ENCODE assay signal across 15 cellular contexts in genomic region chr15:101348643-101349496, GRCh38. TPM values are rescaled to one million over a fixed set of nuclear protein-coding genes. Genes with fewer than 3 reads are reported as not detected.
A peak's percentile ranks its signal among the peaks of the same experiment; 100 is the strongest.
DNase-seq lines count a peak whose midpoint lies in the region; ATAC-seq, FAIRE-seq and TF ChIP-seq lines count a peak whose summit lies in the region.
"Had no signal": no experiment of that assay in that cellular context is flagged by ENCODE, and none has a peak within 500 bp of the region (broad histone marks: within the 10 kb centered on the region; RNA-seq: fewer than 3 reads in every experiment).

No MANE protein-coding gene starts in this region.

- peak overlapping the region; percentile 51 for H3K4me2 ChIP-seq in keratinocyte (ENCODE audit: control insufficient read depth, extremely low read depth, insufficient read depth, low read depth, low read length)

- H3K9me1 ChIP-seq in keratinocyte (ENCODE audit: control insufficient read depth, extremely low read depth, insufficient read depth, low read length) = no peaks in the 10 kb centered on the region

- no peak for TF ChIP-seq POLR2A in body of pancreas (IDR thresholded peaks at IDR 0.05)

- ATAC-seq in body of pancreas (peak; percentile 55), sciatic nerve (peak; percentile 82), HG02798 (IDR thresholded peaks at IDR 0.05; ENCODE audit: poor library complexity, unreplicated experiment) (no peak), HG03565 (IDR thresholded peaks at IDR 0.05; ENCODE audit: unreplicated experiment) (no peak), GM19324 (IDR thresholded peaks at IDR 0.05; ENCODE audit: low FRiP score, unreplicated experiment) (no peak)
- ATAC-seq: stimulated activated effector memory CD8-positive, alpha-beta T cell treated with anti-CD3 and anti-CD28 coated beads, Interleukin-12 subunit alpha, Interleukin-12 subunit beta, amount 100 ng/mL, for 72 hours had no signal

- H3K27ac ChIP-seq in HEK293 (ENCODE audit: extremely low read depth, low read depth, low read length) = peak overlapping the region; percentile 21
- peak overlapping the region in 2 of 4 donors; percentile 22 to 48 for H3K27ac ChIP-seq in body of pancreas
- H3K27ac ChIP-seq in keratinocyte (ENCODE audit: control insufficient read depth, insufficient read depth, low read length) = no peak overlapping the region
- H3K27ac ChIP-seq: vagina had no signal

- POLR2A ChIA-PET in HEK293 (lab: Yijun Ruan, JAX) = interaction anchor here (0.7 kb wide), 1 partner anchor 68 kb away, joined by 3 read pairs; no protein-coding TSS in a partner anchor

- FAIRE-seq in keratinocyte (lab: Jason Lieb, UNC) = no peak

- H3K4me1 ChIP-seq in HEK293 (ENCODE audit: control insufficient read depth, insufficient read depth, low read length) (peaks cover 5% of the 10 kb centered on the region; the same call in 1 of the 2 replicates), body of pancreas (peaks cover 15% of the 10 kb centered on the region), keratinocyte (ENCODE audit: control insufficient read depth, extremely low read depth, insufficient read depth, low read length) (peaks cover 13% of the 10 kb centered on the region)
- H3K4me1 ChIP-seq: vagina had no signal

- dilution Hi-C loops in keratinocyte (cut with MboI; ENCODE audit: extremely low pct_ligation_motif_present, low sequenced_read_pairs) = no loop called here

- no peaks in the 10 kb centered on the region for H3K9me3 ChIP-seq in HEK293 (ENCODE audit: control insufficient read depth, insufficient read depth, low read depth, low read length)
- H3K9me3 ChIP-seq in body of pancreas = no peaks in the 10 kb centered on the region
- H3K9me3 ChIP-seq in keratinocyte (ENCODE audit: control insufficient read depth, low read depth, low read length) = no peaks in the 10 kb centered on the region
- H3K9me3 ChIP-seq: vagina had no signal

- DNase-seq in body of pancreas = peak; percentile 30 to 70 (median 52)
- no peak for DNase-seq in keratinocyte (ENCODE audit: low read depth, low spot score)
- no peak for DNase-seq in sciatic nerve (ENCODE audit: low spot score)
- DNase-seq in NAMALWA (ENCODE audit: low spot score) = no peak
- DNase-seq: activated naive CD4-positive, alpha-beta T cell treated with anti-CD3 and anti-CD28 coated beads, Interleukin-2, amount 50 U/mL, for 16 hours; midbrain; NCI-H82; SHP77; stimulated activated CD4-positive, alpha-beta T cell treated with anti-CD3 and anti-CD28 coated beads, Interleukin-4, amount 100 ng/mL, for 1 hour had no signal

- no peaks in the 10 kb centered on the region for H3K79me2 ChIP-seq in keratinocyte (ENCODE audit: control insufficient read depth, insufficient read depth, low read length)

- 61 to 67% methylated on average over 16 of the region's 16 CpGs for WGBS in body of pancreas, 2 donors

- H3K9ac ChIP-seq in keratinocyte (ENCODE audit: control insufficient read depth, extremely low read depth, insufficient read depth, low read length) = no peak overlapping the region

- no peaks in the 10 kb centered on the region for H3K27me3 ChIP-seq in body of pancreas
- no peaks in the 10 kb centered on the region for H3K27me3 ChIP-seq in keratinocyte (ENCODE audit: control insufficient read depth, extremely low read depth, insufficient read depth, low read length)
- H3K27me3 ChIP-seq: vagina had no signal

- intact Hi-C loops in body of pancreas (cut with DNase I) (no loop called here), sciatic nerve (cut with DNase I) (no loop called here)

- TF ChIP-seq CTCF in HEK293 (tag by site-specific recombination; IDR thresholded peaks at IDR 0.05) (no peak), body of pancreas (IDR thresholded peaks at IDR 0.05) (no peak), keratinocyte (optimal IDR thresholded peaks at IDR 0.05 in 1 of 3, IDR thresholded peaks at IDR 0.05 in 1 of 3, conservative IDR thresholded peaks at IDR 0.05 in 1 of 3; ENCODE audit: extremely low read depth in 1 of 3, insufficient read depth in 2 of 3, low read length in 3 of 3) (no peak)

- H3K4me3 ChIP-seq in HEK293 (ENCODE audit: low read depth, low read length) = no peak overlapping the region
- no peak overlapping the region for H3K4me3 ChIP-seq in body of pancreas
- no peak overlapping the region for H3K4me3 ChIP-seq in keratinocyte (ENCODE audit: control insufficient read depth in 2 of 3, extremely low read depth in 1 of 3, insufficient read depth in 2 of 3, low read depth in 1 of 3, low read length in 3 of 3)
- H3K4me3 ChIP-seq: vagina had no signal

- H2AFZ ChIP-seq in keratinocyte (ENCODE audit: control insufficient read depth, low read length) = no peak overlapping the region

- CTCF ChIA-PET in HEK293 (lab: Yijun Ruan, JAX) = no interaction called here

- H3K36me3 ChIP-seq in HEK293 (ENCODE audit: control insufficient read depth in 2 of 2, insufficient read depth in 1 of 2, low read length in 2 of 2) (peaks cover 2 to 6% of the 10 kb centered on the region in 2 experiments; a peak in 2 of 3 replicates), body of pancreas (replicated peaks in 1 of 2; ENCODE audit: insufficient read depth in 1 of 2, low read depth in 2 of 2) (no peaks in the 10 kb centered on the region), keratinocyte (ENCODE audit: control insufficient read depth in 2 of 2, extremely low read depth in 1 of 2, insufficient read depth in 2 of 2, low read length in 2 of 2) (no peaks in the 10 kb centered on the region)
- H3K36me3 ChIP-seq: vagina had no signal

- H4K20me1 ChIP-seq in keratinocyte (ENCODE audit: control insufficient read depth, extremely low read depth, insufficient read depth, low read length) = no peaks in the 10 kb centered on the region

TF ChIP-seq in HEK293, 187 proteins besides CTCF, POLR2A, EP300 and RAD21 (continues in another document):
- TF ChIP-seq PRDM10 (tag by site-specific recombination; IDR thresholded peaks at IDR 0.05) (peak; percentile 68), ZNF274 (IDR thresholded peaks at IDR 0.05; ENCODE audit: low read length) (no peak), ZNF274 (tag by site-specific recombination; IDR thresholded peaks at IDR 0.05; ENCODE audit: borderline replicate concordance) (no peak), ZNF623 (tag by site-specific recombination; IDR thresholded peaks at IDR 0.05) (no peak), OSR2 (tag by site-specific recombination; IDR thresholded peaks at IDR 0.05) (0 out of 2 replicates have a peak, but pooled peaks have one; percentile 18), ZNF768 (tag by site-specific recombination; IDR thresholded peaks at IDR 0.05) (no peak), ZBTB6 (tag by site-specific recombination; IDR thresholded peaks at IDR 0.05) (no peak), ZNF140 (tag by site-specific recombination; IDR thresholded peaks at IDR 0.05) (no peak), ZNF146 (tag by site-specific recombination; IDR thresholded peaks at IDR 0.05) (no peak), ZBTB1 (tag by site-specific recombination; IDR thresholded peaks at IDR 0.05) (no peak), ZNF184 (tag by site-specific recombination; IDR thresholded peaks at IDR 0.05) (no peak), ZBTB8A (tag by site-specific recombination; IDR thresholded peaks at IDR 0.05) (no peak), ZBTB20 (tag by site-specific recombination; IDR thresholded peaks at IDR 0.05) (no peak), ZNF558 (tag by site-specific recombination; IDR thresholded peaks at IDR 0.05) (no peak), ZNF677 (tag by site-specific recombination; IDR thresholded peaks at IDR 0.05) (no peak)

RNA-seq across cellular contexts. Expression of gene SNRPA1, which starts 53.8 kb away (rescaled TPM):
- 10 to 100 TPM; 26.2 to 29.7 TPM for total RNA-seq in body of pancreas
- polyA plus RNA-seq in keratinocyte = 44.3 to 106 TPM (median 82.6 TPM) in 3 replicates
- polyA plus RNA-seq in keratinocyte (2011; ENCODE audit: low read depth) = 82.8 TPM
- 50.8 and 74.7 TPM in 2 replicates for polyA plus RNA-seq in keratinocyte (2011; cell fraction: cytosol; rRNA removed)
- polyA plus RNA-seq in keratinocyte (2011; cell fraction: nucleus; rRNA removed) = 63.5 and 120 TPM in 2 replicates
- 59.6 and 90.9 TPM in 2 replicates for polyA plus RNA-seq in keratinocyte (2012; ENCODE audit: low replicate concordance)
- 10.4 to 33.9 TPM (median 19.7 TPM) in 3 replicates for polyA minus RNA-seq in keratinocyte
- polyA minus RNA-seq in keratinocyte (2011; cell fraction: cytosol; rRNA and poly(A)+ RNA removed) = 19.0 TPM
- polyA minus RNA-seq in keratinocyte (2011; cell fraction: nucleus; rRNA and poly(A)+ RNA removed) = 13.9 and 21.9 TPM in 2 replicates
- 43.8 TPM for total RNA-seq in sciatic nerve

Comparison
In these comparisons a context has a peak if more than half of its experiments do, and no peak if none do; other contexts are left out.
1. ATAC-seq: peak in body of pancreas (single experiment) and sciatic nerve (single experiment); none in HG02798 (single experiment), HG03565 (single experiment) and GM19324 (single experiment).
2. DNase-seq: peak in body of pancreas (4 of 4); none in keratinocyte (single experiment), sciatic nerve (single experiment) and NAMALWA (single experiment).